In genomic region chr6:41286544-41287346, GRCh38 we compare ENCODE assay signal across 8 cellular contexts. TPM values are rescaled to one million over a fixed set of nuclear protein-coding genes. Genes with fewer than 3 reads are reported as not detected.
DNase-seq lines count a peak whose midpoint lies in the region; ATAC-seq and TF ChIP-seq lines count a peak whose summit lies in the region.

TREM1 (minus strand) TSS chr6:41286682; CDS start chr6:41286655, 27 bp downstream.

- no peak for TF ChIP-seq CTCF in CD4-positive, alpha-beta T cell (IDR thresholded peaks at IDR 0.05)

- peak within 1 kb of the TSS; percentile 2 to 26 for H3K27ac Mint-ChIP-seq in natural killer cell treated with Interleukin-12 subunit alpha and Interleukin-12 subunit beta and Interleukin-15 and Interleukin-18, amount 100 ng/mL, for 72 hours
- no peak within 1 kb of the TSS for H3K27ac Mint-ChIP-seq in CD4-positive, alpha-beta T cell

- POLR2A ChIA-PET in CD4-positive, alpha-beta T cell (lab: Charles Lee) = no interaction called here

- no peak within 1 kb of the TSS for H3K27ac ChIP-seq in CD4-positive, alpha-beta T cell (ENCODE audit: low read depth, low read length)

- no peaks in the 10 kb centered on the region for H3K36me3 Mint-ChIP-seq in natural killer cell treated with Interleukin-12 subunit alpha and Interleukin-12 subunit beta and Interleukin-15 and Interleukin-18, amount 100 ng/mL, for 72 hours
- H3K36me3 Mint-ChIP-seq in CD4-positive, alpha-beta T cell (ENCODE audit: low read depth) = no peaks in the 10 kb centered on the region

- H3K9me3 Mint-ChIP-seq in natural killer cell treated with Interleukin-12 subunit alpha and Interleukin-12 subunit beta and Interleukin-15 and Interleukin-18, amount 100 ng/mL, for 72 hours = no peaks in the 10 kb centered on the region
- no peaks in the 10 kb centered on the region for H3K9me3 Mint-ChIP-seq in CD4-positive, alpha-beta T cell

- CTCF ChIA-PET in CD4-positive, alpha-beta T cell (lab: Charles Lee) = no interaction called here

- H3K27me3 ChIP-seq in CD4-positive, alpha-beta T cell (ENCODE audit: control insufficient read depth, insufficient read depth, low read length) = no peaks in the 10 kb centered on the region

- H3K4me1 Mint-ChIP-seq in natural killer cell treated with Interleukin-12 subunit alpha and Interleukin-12 subunit beta and Interleukin-15 and Interleukin-18, amount 100 ng/mL, for 72 hours (ENCODE audit: low read depth in 2 of 2) = peaks cover 6% of the 10 kb centered on the region in 2 donors
- H3K4me1 Mint-ChIP-seq in CD4-positive, alpha-beta T cell (ENCODE audit: low read depth) = no peaks in the 10 kb centered on the region

- H3K27me3 Mint-ChIP-seq in natural killer cell treated with Interleukin-12 subunit alpha and Interleukin-12 subunit beta and Interleukin-15 and Interleukin-18, amount 100 ng/mL, for 72 hours = peaks cover 9 to 11% of the 10 kb centered on the region in 2 donors
- H3K27me3 Mint-ChIP-seq in CD4-positive, alpha-beta T cell = peaks cover 13% of the 10 kb centered on the region

- ATAC-seq in esophagus mucosa (peak; percentile 70), GM21619 (IDR thresholded peaks at IDR 0.05; ENCODE audit: unreplicated experiment) (no peak), GM18867 (IDR thresholded peaks at IDR 0.05; ENCODE audit: unreplicated experiment) (no peak)
- peak; percentile 44 to 73 for ATAC-seq in natural killer cell treated with Interleukin-12 subunit alpha and Interleukin-12 subunit beta and Interleukin-15 and Interleukin-18, amount 100 ng/mL, for 72 hours
- ATAC-seq in CD4-positive, alpha-beta T cell (ENCODE audit: poor library complexity) = no peak

- no peaks in the 10 kb centered on the region for H3K9me3 ChIP-seq in CD4-positive, alpha-beta T cell (ENCODE audit: control insufficient read depth, low read length)

- intact Hi-C loops in CD4-positive, alpha-beta T cell (cut with DNase I, micrococcal nuclease) = no loop called here

- peak; percentile 79 for DNase-seq in DMS53 (lab: John Stamatoyannopoulos, UW)
- DNase-seq in MV-4-11 (lab: John Stamatoyannopoulos, UW) = peak; percentile 98
- DNase-seq in natural killer cell treated with Interleukin-12 subunit alpha and Interleukin-12 subunit beta and Interleukin-15 and Interleukin-18, amount 100 ng/mL, for 72 hours (ENCODE audit: low spot score) = no peak
- DNase-seq in CD4-positive, alpha-beta T cell = no peak
- no peak for DNase-seq in middle frontal gyrus (ENCODE audit: extremely low spot score, low spot score)

- H3K4me3 Mint-ChIP-seq in natural killer cell treated with Interleukin-12 subunit alpha and Interleukin-12 subunit beta and Interleukin-15 and Interleukin-18, amount 100 ng/mL, for 72 hours = no peak within 1 kb of the TSS
- no peak within 1 kb of the TSS for H3K4me3 Mint-ChIP-seq in CD4-positive, alpha-beta T cell

RNA-seq across cellular contexts. Expression of gene TREM1, which starts in this region (rescaled TPM):
- 0.20 TPM for total RNA-seq in esophagus mucosa
- total RNA-seq in natural killer cell treated with Interleukin-12 subunit alpha and Interleukin-12 subunit beta and Interleukin-15 and Interleukin-18, amount 100 ng/mL, for 72 hours = under 1 TPM in 1 of 2 donors, not detected in 1; 0.38 TPM
- total RNA-seq in CD4-positive, alpha-beta T cell = 1 to 10 TPM; 1.8 to 2.8 TPM

Comparison
In these comparisons a context has a peak if more than half of its experiments do, and no peak if none do; other contexts are left out.
1. Peak in ATAC-seq in esophagus mucosa; RNA of the gene not detected or under 1 TPM.
2. Peak in ATAC-seq in natural killer cell treated with Interleukin-12 subunit alpha and Interleukin-12 subunit beta and Interleukin-15 and Interleukin-18, amount 100 ng/mL, for 72 hours; RNA of the gene not detected or under 1 TPM.
3. DNase-seq: peak in DMS53 (single experiment) and MV-4-11 (single experiment); none in natural killer cell treated with Interleukin-12 subunit alpha and Interleukin-12 subunit beta and Interleukin-15 and Interleukin-18, amount 100 ng/mL, for 72 hours (single experiment), CD4-positive, alpha-beta T cell (0 of 10) and middle frontal gyrus (single experiment).